ENCODE assay signal across 25 cellular contexts in the genomic region with DNA sequence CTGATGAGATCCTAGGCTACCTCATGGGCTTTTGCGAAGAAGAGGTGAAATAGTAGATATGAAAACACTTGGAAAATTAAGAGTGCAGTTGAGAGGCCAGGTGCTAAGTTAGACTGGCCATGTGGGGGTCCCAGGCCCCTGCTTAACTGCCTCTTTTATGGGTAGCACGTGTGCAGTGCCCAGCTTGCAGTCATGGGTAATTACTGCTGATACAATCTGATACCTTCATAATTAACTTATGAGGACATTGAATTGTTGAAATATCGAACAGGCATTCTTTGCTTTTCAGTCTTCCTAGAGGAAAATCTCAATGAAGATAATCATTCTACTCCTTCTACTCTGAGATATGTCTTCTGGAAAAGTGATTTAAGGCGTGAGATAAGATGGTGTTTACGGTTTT.
"Had no signal": no experiment of that assay in that cellular context is flagged by ENCODE, and none has a peak within 500 bp of the region (broad histone marks: within the 10 kb centered on the region; RNA-seq: fewer than 3 reads in every experiment).

No MANE protein-coding gene starts in this region.

- DNase-seq: activated CD4-positive, alpha-beta memory T cell treated with anti-CD3 and anti-CD28 coated beads, Interleukin-2, amount 10 ng/mL, durations not matched to agents 7 days and 5 days; activated CD4-positive, alpha-beta T cell treated with anti-CD3 and anti-CD28 coated beads for 36 hours; activated CD4-positive, alpha-beta T cell treated with anti-CD3 and anti-CD28 coated beads, Interleukin-2, amount 10 ng/mL, durations not matched to agents 7 days and 5 days; activated CD4-positive, alpha-beta T cell treated with anti-CD3 and anti-CD28 coated beads, Interleukin-2, amount 50 U/mL, for 4 hours; activated CD4-positive, CD25-positive, alpha-beta regulatory T cell; activated CD4-positive, CD25-positive, alpha-beta regulatory T cell treated with anti-CD3 and anti-CD28 coated beads, Interleukin-2, amount 50 U/mL, for 72 hours; activated effector memory CD4-positive, alpha-beta T cell treated with anti-CD3 and anti-CD28 coated beads, Interleukin-2, amount 50 U/mL, for 16 hours; activated naive CD4-positive, alpha-beta T cell treated with anti-CD3 and anti-CD28 coated beads for 36 hours; activated naive CD8-positive, alpha-beta T cell treated with anti-CD3 and anti-CD28 coated beads for 36 hours; activated naive CD8-positive, alpha-beta T cell treated with anti-CD3 and anti-CD28 coated beads, Interleukin-2, amount 50 U/mL, for 24 hours; activated T-cell treated with anti-CD3 and anti-CD28 coated beads, Interleukin-2, amount 50 U/mL, for 1 hour; activated T-cell treated with anti-CD3 and anti-CD28 coated beads, Interleukin-2, amount 50 U/mL, for 48 hours; amygdala; aorta; body of pancreas; caudate nucleus; cerebellar nuclear complex; colonic mucosa; effector CD8-positive, alpha-beta T cell; esophagus squamous epithelium; foreskin melanocyte; heart right ventricle; T1000; WERI-Rb-1 had no signal

- ATAC-seq: activated CD4-positive, alpha-beta T cell treated with anti-CD3 and anti-CD28 coated beads for 36 hours; activated naive CD8-positive, alpha-beta T cell treated with anti-CD3 and anti-CD28 coated beads, Interleukin-2, amount 50 U/mL, for 24 hours; body of pancreas; gastroesophageal sphincter; heart right ventricle had no signal
